ENCODE assay signal across 33 cellular contexts in the genomic region with DNA sequence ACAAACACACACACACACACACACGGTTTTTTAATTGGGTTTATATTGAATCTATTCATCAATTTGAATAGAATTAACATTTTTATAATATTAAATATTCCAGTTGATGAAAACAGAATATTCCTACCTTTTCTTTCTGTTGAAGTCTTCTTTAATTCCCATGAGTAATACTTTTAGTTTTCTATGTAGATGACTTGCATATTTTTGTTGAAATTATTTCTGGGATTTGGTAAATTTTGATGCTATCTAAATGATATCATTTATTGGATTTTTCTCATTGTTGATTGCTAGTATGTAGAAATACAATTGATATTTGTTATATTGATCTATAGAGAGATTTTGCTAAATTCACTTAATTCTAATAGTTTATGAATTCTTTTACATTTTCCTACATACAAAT. TPM values are rescaled to one million over a fixed set of nuclear protein-coding genes. Genes with fewer than 3 reads are reported as not detected.
"Had no signal": no experiment of that assay in that cellular context is flagged by ENCODE, and none has a peak within 500 bp of the region (broad histone marks: within the 10 kb centered on the region; RNA-seq: fewer than 3 reads in every experiment).

No MANE protein-coding gene starts in this region.

- H3K27ac Mint-ChIP-seq: activated CD4-positive, alpha-beta memory T cell treated with anti-CD3 and anti-CD28 coated beads, Interleukin-2, amount 10 ng/mL, durations not matched to agents 7 days and 5 days; activated CD4-positive, alpha-beta T cell treated with anti-CD3 and anti-CD28 coated beads, Interleukin-2, amount 10 ng/mL, durations not matched to agents 7 days and 5 days; activated naive CD8-positive, alpha-beta T cell; activated T-cell treated with anti-CD3 and anti-CD28 coated beads, Interleukin-2, amount 50 U/mL, for 24 hours; activated T-cell treated with anti-CD3 and anti-CD28 coated beads, Interleukin-2, amount 50 U/mL, for 72 hours; dendritic cell treated with granulocyte-macrophage colony-stimulating factor and Interleukin-4, amounts not matched to agents 40 ng/mL and 50 ng/mL, for 4 days; endodermal cell; WTC11 had no signal

- H3K36me3 Mint-ChIP-seq: activated naive CD8-positive, alpha-beta T cell; WTC11 had no signal

- ATAC-seq: activated T-cell treated with anti-CD3 and anti-CD28 coated beads, Interleukin-2, amount 50 U/mL, for 72 hours; esophagus mucosa; gastrocnemius medialis; heart left ventricle had no signal

- DNase-seq: activated CD4-positive, alpha-beta memory T cell treated with anti-CD3 and anti-CD28 coated beads, Interleukin-2, amount 10 ng/mL, durations not matched to agents 7 days and 5 days; activated CD4-positive, alpha-beta T cell treated with anti-CD3 and anti-CD28 coated beads for 1 hour; activated CD4-positive, alpha-beta T cell treated with anti-CD3 and anti-CD28 coated beads for 4 hours; activated CD4-positive, alpha-beta T cell treated with anti-CD3 and anti-CD28 coated beads, Interleukin-2, amount 10 ng/mL, durations not matched to agents 7 days and 5 days; activated CD4-positive, alpha-beta T cell treated with anti-CD3 and anti-CD28 coated beads, Interleukin-2, amount 50 U/mL, for 4 hours; activated CD8-positive, alpha-beta memory T cell treated with anti-CD3 and anti-CD28 coated beads, Interleukin-2, amount 50 U/mL, for 48 hours; activated gamma-delta T cell; activated naive CD4-positive, alpha-beta T cell treated with anti-CD3 and anti-CD28 coated beads, Interleukin-2, amount 50 U/mL, for 16 hours; activated naive CD4-positive, alpha-beta T cell treated with Interleukin-2 at 50 U/mL for 16 hours; activated T-cell treated with anti-CD3 and anti-CD28 coated beads for 4 hours; activated T-cell treated with anti-CD3 and anti-CD28 coated beads, Interleukin-2, amount 50 U/mL, for 24 hours; activated T-cell treated with anti-CD3 and anti-CD28 coated beads, Interleukin-2, amount 50 U/mL, for 72 hours; amniotic stem cell; anterior cingulate cortex; brain microvascular endothelial cell; dorsolateral prefrontal cortex; effector memory CD4-positive, alpha-beta T cell; foreskin fibroblast; gastrocnemius medialis; glutamatergic neuron; heart left ventricle; T-helper 2 cell had no signal

- H3K4me1 ChIP-seq: gastrocnemius medialis, heart left ventricle had no signal

- H3K9me3 Mint-ChIP-seq: activated CD4-positive, alpha-beta memory T cell treated with anti-CD3 and anti-CD28 coated beads, Interleukin-2, amount 10 ng/mL, durations not matched to agents 7 days and 5 days; activated CD4-positive, alpha-beta T cell treated with anti-CD3 and anti-CD28 coated beads, Interleukin-2, amount 10 ng/mL, durations not matched to agents 7 days and 5 days; activated T-cell treated with anti-CD3 and anti-CD28 coated beads, Interleukin-2, amount 50 U/mL, for 24 hours; activated T-cell treated with anti-CD3 and anti-CD28 coated beads, Interleukin-2, amount 50 U/mL, for 72 hours; central memory CD8-positive, alpha-beta T cell; dendritic cell treated with granulocyte-macrophage colony-stimulating factor and Interleukin-4, amounts not matched to agents 40 ng/mL and 50 ng/mL, for 4 days; endodermal cell; WTC11 had no signal

- FAIRE-seq: astrocyte, bronchial epithelial cell had no signal

- H3K4me3 ChIP-seq: coronary artery, dorsolateral prefrontal cortex, gastrocnemius medialis, heart left ventricle had no signal

- H3K27ac ChIP-seq: brain microvascular endothelial cell, coronary artery, dorsolateral prefrontal cortex, gastrocnemius medialis, heart left ventricle, VCaP had no signal

- H3K4me3 Mint-ChIP-seq: activated CD4-positive, alpha-beta memory T cell treated with anti-CD3 and anti-CD28 coated beads, Interleukin-2, amount 10 ng/mL, durations not matched to agents 7 days and 5 days; activated CD4-positive, alpha-beta T cell treated with anti-CD3 and anti-CD28 coated beads, Interleukin-2, amount 10 ng/mL, durations not matched to agents 7 days and 5 days; activated naive CD8-positive, alpha-beta T cell; activated T-cell treated with anti-CD3 and anti-CD28 coated beads, Interleukin-2, amount 50 U/mL, for 24 hours; activated T-cell treated with anti-CD3 and anti-CD28 coated beads, Interleukin-2, amount 50 U/mL, for 72 hours; central memory CD8-positive, alpha-beta T cell; dendritic cell treated with granulocyte-macrophage colony-stimulating factor and Interleukin-4, amounts not matched to agents 40 ng/mL and 50 ng/mL, for 4 days; endodermal cell; WTC11 had no signal

- H3K27me3 ChIP-seq: brain microvascular endothelial cell, gastrocnemius medialis, heart left ventricle had no signal

- H3K4me1 Mint-ChIP-seq: activated CD4-positive, alpha-beta memory T cell treated with anti-CD3 and anti-CD28 coated beads, Interleukin-2, amount 10 ng/mL, durations not matched to agents 7 days and 5 days; activated CD4-positive, alpha-beta T cell treated with anti-CD3 and anti-CD28 coated beads, Interleukin-2, amount 10 ng/mL, durations not matched to agents 7 days and 5 days; central memory CD8-positive, alpha-beta T cell; endodermal cell had no signal

- H3K36me3 ChIP-seq: brain microvascular endothelial cell, gastrocnemius medialis, heart left ventricle had no signal

- H3K9me3 ChIP-seq: gastrocnemius medialis, heart left ventricle had no signal

RNA-seq across cellular contexts. Expression of gene TCF7L1, which starts 12.8 kb away (rescaled TPM):
- total RNA-seq: activated CD4-positive, alpha-beta T cell treated with anti-CD3 and anti-CD28 coated beads, Interleukin-2, amount 10 ng/mL, durations not matched to agents 7 days and 5 days; T-helper 1 cell treated with Interleukin-12 subunit alpha and Interleukin-12 subunit beta and Interleukin-4 antibody, amounts not matched to agents 30 ng/mL and 1 ng/mL, for 36 hours had no signal
